ENCODE assay signal across 8 cellular contexts in the genomic region with DNA sequence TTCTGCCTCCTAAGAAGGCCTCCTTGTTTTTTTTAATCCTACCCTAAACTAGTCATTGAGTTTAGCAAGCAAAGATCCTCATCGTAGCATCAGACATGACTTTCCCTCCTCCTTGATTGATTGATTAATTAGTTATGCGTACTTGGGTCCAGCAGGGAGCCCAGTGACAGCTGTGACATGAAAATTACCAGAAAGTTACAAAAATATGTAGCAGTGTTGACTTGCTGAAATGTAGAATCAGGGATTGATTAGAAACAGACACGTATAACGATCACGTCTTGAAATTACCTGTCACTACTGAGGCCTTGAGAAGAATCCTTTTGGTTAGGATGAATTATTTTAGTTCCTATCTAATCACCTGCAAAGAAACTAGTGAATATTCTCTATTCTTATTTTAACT.
"Had no signal": no experiment of that assay in that cellular context is flagged by ENCODE, and none has a peak within 500 bp of the region (broad histone marks: within the 10 kb centered on the region; RNA-seq: fewer than 3 reads in every experiment).

No MANE protein-coding gene starts in this region.

- H3K4me3 ChIP-seq: GM12878 had no signal

- DNase-seq: GDM1, GF-D8 had no signal

- ATAC-seq: GM12878 had no signal

- FAIRE-seq: G401.6, GM12878, GM12891, GM12892, GM18507, GM19239 had no signal
